Comparison of ENCODE assay signal across 1 cellular context in the genomic region with DNA sequence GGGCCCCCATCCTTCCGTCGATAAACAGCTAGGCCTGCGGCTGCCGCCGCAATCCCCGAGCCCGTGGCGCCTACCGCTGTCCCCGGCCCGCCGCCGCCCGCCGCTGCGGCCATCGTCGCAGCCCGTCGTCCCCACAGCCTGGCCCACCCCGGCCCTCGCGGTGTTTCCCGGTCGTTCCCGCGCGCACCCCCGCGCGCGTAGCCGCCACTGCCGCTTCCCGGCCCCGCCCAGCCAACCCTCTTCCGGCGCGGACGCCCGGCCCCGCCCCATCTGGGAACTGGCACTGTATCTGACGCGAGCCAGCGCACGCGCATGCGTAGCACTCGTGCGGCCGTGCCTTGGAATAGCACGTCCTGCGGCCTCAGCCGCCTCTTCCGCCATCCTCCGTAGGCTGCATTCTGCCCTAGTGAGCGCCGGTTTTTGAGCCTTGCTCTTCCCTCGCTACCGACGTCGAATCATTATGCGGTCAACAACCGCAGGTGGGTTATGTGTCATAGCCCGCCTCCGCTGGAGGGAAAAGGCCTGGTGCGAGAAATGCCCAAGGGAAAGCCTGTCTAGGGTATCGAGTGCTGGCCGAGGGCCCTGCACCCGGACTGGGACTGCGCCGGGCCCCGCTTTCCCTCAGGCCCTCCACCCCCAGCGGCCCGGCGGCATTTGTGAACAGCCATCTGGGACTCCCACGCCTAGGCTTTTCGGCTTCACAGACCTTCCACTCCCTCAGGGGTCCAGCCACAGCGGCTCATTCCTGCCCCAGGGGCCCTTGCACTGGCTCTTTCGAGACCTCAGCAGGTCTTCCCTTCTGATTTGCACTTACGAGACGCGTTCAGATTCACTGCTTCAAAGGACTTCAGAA.
A peak's percentile ranks its signal among the peaks of the same experiment; 100 is the strongest.
TF ChIP-seq lines count a peak whose summit lies in the region.

SMARCC1 (minus strand) TSS at position 209 of the 853 bp plus-strand sequence; CDS start at position 113, 96 bp downstream.

TF ChIP-seq in HepG2, 621 proteins besides CTCF, POLR2A, EP300 and RAD21 (continued from another document and continues in another):
- no peak for TF ChIP-seq TRAFD1 (CRISPR knock-in tag; IDR thresholded peaks at IDR 0.05; ENCODE audit: borderline replicate concordance)
- no peak for TF ChIP-seq ZC3H13 (CRISPR knock-in tag; IDR thresholded peaks at IDR 0.05)
- peak; percentile 48; the same call in 1 of the 2 replicates for TF ChIP-seq CBX5 (CRISPR knock-in tag; IDR thresholded peaks at IDR 0.05; ENCODE audit: borderline replicate concordance)
- TF ChIP-seq ZFP37 (CRISPR knock-in tag; IDR thresholded peaks at IDR 0.05; ENCODE audit: borderline replicate concordance) = peak; percentile 45; the same call in 1 of the 2 replicates
- no peak for TF ChIP-seq ZNF280D (CRISPR knock-in tag; IDR thresholded peaks at IDR 0.05)
- TF ChIP-seq ZNF556 (CRISPR knock-in tag; IDR thresholded peaks at IDR 0.05; ENCODE audit: borderline replicate concordance) = no peak; the same call in 1 of the 2 replicates
- peak; percentile 58; the same call in 1 of the 2 replicates for TF ChIP-seq NR2C2 (CRISPR knock-in tag; IDR thresholded peaks at IDR 0.05; ENCODE audit: borderline replicate concordance)
- TF ChIP-seq ZFP36L2 (CRISPR knock-in tag; IDR thresholded peaks at IDR 0.05) = peak; percentile 63; the same call in 1 of the 2 replicates
- 0 out of 2 replicates have a peak, but pooled peaks have one; percentile 1 for TF ChIP-seq ZNF879 (CRISPR knock-in tag; IDR thresholded peaks at IDR 0.05)
- TF ChIP-seq TBX3 (IDR thresholded peaks at IDR 0.05; ENCODE audit: borderline replicate concordance) = no peak
- peak; percentile 77; the same call in 1 of the 2 replicates for TF ChIP-seq ZNF335 (CRISPR knock-in tag; IDR thresholded peaks at IDR 0.05)
- TF ChIP-seq, protein P1, sequence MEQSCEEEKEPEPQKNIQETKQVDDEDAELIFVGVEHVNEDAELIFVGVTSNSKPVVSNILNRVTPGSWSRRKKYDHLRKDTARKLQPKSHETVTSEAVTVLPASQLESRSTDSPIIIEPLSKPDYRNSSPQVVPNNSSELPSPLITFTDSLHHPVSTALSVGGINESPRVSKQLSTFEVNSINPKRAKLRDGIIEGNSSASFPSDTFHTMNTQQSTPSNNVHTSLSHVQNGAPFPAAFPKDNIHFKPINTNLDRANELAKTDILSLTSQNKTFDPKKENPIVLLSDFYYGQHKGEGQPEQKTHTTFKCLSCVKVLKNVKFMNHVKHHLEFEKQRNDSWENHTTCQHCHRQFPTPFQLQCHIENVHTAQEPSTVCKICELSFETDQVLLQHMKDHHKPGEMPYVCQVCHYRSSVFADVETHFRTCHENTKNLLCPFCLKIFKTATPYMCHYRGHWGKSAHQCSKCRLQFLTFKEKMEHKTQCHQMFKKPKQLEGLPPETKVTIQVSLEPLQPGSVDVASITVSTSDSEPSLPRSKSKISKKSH (CRISPR knock-in tag; IDR thresholded peaks at IDR 0.05; ENCODE audit: borderline replicate concordance) = peak; percentile 77
- no peak for TF ChIP-seq PCBP2 (optimal IDR thresholded peaks at IDR 0.05; ENCODE audit: low read depth, low read length, poor library complexity, severe bottlenecking)
- TF ChIP-seq NKX3-1 (CRISPR knock-in tag; IDR thresholded peaks at IDR 0.05) = peak; percentile 53; the same call in 1 of the 2 replicates
- TF ChIP-seq SP5 (CRISPR knock-in tag; IDR thresholded peaks at IDR 0.05; ENCODE audit: borderline replicate concordance, low read depth) = peak; percentile 74
- TF ChIP-seq ZNF563 (CRISPR knock-in tag; IDR thresholded peaks at IDR 0.05) = 0 out of 2 replicates have a peak, but pooled peaks have one; percentile 11
- no peak for TF ChIP-seq SUZ12 (IDR thresholded peaks at IDR 0.05; ENCODE audit: low read depth, low read length)
- TF ChIP-seq HNRNPLL (IDR thresholded peaks at IDR 0.05; ENCODE audit: low read depth, low read length, poor library complexity, severe bottlenecking) = peak; percentile 95
- peak; percentile 55; the same call in 1 of the 2 replicates for TF ChIP-seq ZFP1 (CRISPR knock-in tag; IDR thresholded peaks at IDR 0.05)
- no peak for TF ChIP-seq ZBTB7A (CRISPR knock-in tag; IDR thresholded peaks at IDR 0.05)
- TF ChIP-seq HOXA3 (CRISPR knock-in tag; IDR thresholded peaks at IDR 0.05) = peak; percentile 63
- no peak for TF ChIP-seq SYNCRIP (IDR thresholded peaks at IDR 0.05; ENCODE audit: insufficient read depth, low read depth, low read length)
- TF ChIP-seq ZSCAN12 (CRISPR knock-in tag; IDR thresholded peaks at IDR 0.05) = no peak; the same call in 1 of the 2 replicates
- TF ChIP-seq ATAD3A (CRISPR knock-in tag; IDR thresholded peaks at IDR 0.05) = no peak
- TF ChIP-seq JARID2 (CRISPR knock-in tag; IDR thresholded peaks at IDR 0.05; ENCODE audit: insufficient replicate concordance) = no peak
- TF ChIP-seq, protein P2, sequence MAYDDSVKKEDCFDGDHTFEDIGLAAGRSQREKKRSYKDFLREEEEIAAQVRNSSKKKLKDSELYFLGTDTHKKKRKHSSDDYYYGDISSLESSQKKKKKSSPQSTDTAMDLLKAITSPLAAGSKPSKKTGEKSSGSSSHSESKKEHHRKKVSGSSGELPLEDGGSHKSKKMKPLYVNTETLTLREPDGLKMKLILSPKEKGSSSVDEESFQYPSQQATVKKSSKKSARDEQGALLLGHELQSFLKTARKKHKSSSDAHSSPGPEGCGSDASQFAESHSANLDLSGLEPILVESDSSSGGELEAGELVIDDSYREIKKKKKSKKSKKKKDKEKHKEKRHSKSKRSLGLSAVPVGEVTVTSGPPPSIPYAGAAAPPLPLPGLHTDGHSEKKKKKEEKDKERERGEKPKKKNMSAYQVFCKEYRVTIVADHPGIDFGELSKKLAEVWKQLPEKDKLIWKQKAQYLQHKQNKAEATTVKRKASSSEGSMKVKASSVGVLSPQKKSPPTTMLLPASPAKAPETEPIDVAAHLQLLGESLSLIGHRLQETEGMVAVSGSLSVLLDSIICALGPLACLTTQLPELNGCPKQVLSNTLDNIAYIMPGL (CRISPR knock-in tag; IDR thresholded peaks at IDR 0.05; ENCODE audit: borderline replicate concordance in 1 of 2, low read depth in 1 of 2) = peak; percentile 60 to 73; a peak in 3 of 4 replicates
- TF ChIP-seq ZFP90 (CRISPR knock-in tag; IDR thresholded peaks at IDR 0.05; ENCODE audit: borderline replicate concordance) = 0 out of 2 replicates have a peak, but pooled peaks have one; percentile 14
- TF ChIP-seq, protein P3, sequence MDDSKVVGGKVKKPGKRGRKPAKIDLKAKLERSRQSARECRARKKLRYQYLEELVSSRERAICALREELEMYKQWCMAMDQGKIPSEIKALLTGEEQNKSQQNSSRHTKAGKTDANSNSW (CRISPR knock-in tag; IDR thresholded peaks at IDR 0.05; ENCODE audit: borderline replicate concordance) = 0 out of 2 replicates have a peak, but pooled peaks have one; percentile 13
- TF ChIP-seq IRF2 (CRISPR knock-in tag; IDR thresholded peaks at IDR 0.05) = peak; percentile 81; the same call in 1 of the 2 replicates
- no peak; the same call in none of the 2 replicates for TF ChIP-seq ZNF607 (CRISPR knock-in tag; IDR thresholded peaks at IDR 0.05; ENCODE audit: borderline replicate concordance)
- TF ChIP-seq MEIS2 (CRISPR knock-in tag; IDR thresholded peaks at IDR 0.05) = peak; percentile 53; the same call in 1 of the 2 replicates
- TF ChIP-seq, protein P4, sequence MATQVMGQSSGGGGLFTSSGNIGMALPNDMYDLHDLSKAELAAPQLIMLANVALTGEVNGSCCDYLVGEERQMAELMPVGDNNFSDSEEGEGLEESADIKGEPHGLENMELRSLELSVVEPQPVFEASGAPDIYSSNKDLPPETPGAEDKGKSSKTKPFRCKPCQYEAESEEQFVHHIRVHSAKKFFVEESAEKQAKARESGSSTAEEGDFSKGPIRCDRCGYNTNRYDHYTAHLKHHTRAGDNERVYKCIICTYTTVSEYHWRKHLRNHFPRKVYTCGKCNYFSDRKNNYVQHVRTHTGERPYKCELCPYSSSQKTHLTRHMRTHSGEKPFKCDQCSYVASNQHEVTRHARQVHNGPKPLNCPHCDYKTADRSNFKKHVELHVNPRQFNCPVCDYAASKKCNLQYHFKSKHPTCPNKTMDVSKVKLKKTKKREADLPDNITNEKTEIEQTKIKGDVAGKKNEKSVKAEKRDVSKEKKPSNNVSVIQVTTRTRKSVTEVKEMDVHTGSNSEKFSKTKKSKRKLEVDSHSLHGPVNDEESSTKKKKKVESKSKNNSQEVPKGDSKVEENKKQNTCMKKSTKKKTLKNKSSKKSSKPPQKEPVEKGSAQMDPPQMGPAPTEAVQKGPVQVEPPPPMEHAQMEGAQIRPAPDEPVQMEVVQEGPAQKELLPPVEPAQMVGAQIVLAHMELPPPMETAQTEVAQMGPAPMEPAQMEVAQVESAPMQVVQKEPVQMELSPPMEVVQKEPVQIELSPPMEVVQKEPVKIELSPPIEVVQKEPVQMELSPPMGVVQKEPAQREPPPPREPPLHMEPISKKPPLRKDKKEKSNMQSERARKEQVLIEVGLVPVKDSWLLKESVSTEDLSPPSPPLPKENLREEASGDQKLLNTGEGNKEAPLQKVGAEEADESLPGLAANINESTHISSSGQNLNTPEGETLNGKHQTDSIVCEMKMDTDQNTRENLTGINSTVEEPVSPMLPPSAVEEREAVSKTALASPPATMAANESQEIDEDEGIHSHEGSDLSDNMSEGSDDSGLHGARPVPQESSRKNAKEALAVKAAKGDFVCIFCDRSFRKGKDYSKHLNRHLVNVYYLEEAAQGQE (IDR thresholded peaks at IDR 0.05; ENCODE audit: borderline replicate concordance in 1 of 2, low read depth in 1 of 2, low read length in 2 of 2) = peak in 1 of 2 experiments; percentile 57; a peak in 1 of 4 replicates
- no peak for TF ChIP-seq RNF2 (conservative IDR thresholded peaks at IDR 0.05; ENCODE audit: low read depth)
- TF ChIP-seq ARNT2 (CRISPR knock-in tag; IDR thresholded peaks at IDR 0.05; ENCODE audit: low read depth) = peak; percentile 49
- TF ChIP-seq NFYC (CRISPR knock-in tag; IDR thresholded peaks at IDR 0.05) = peak; percentile 26; the same call in 1 of the 2 replicates
- TF ChIP-seq DBP (CRISPR knock-in tag; IDR thresholded peaks at IDR 0.05; ENCODE audit: not compliant biosample characterization) = peak; percentile 84
- 0 out of 2 replicates have a peak, but pooled peaks have one; percentile 14 for TF ChIP-seq MXD4 (CRISPR knock-in tag; IDR thresholded peaks at IDR 0.05)
- peak; percentile 42 for TF ChIP-seq GFI1 (CRISPR knock-in tag; IDR thresholded peaks at IDR 0.05; ENCODE audit: borderline replicate concordance)
- TF ChIP-seq CREB3 (CRISPR knock-in tag; IDR thresholded peaks at IDR 0.05) = peak; percentile 39; the same call in 1 of the 2 replicates
